ENCODE assay signal across 11 cellular contexts in genomic region chr14:91245029-91245428, GRCh38. TPM values are rescaled to one million over a fixed set of nuclear protein-coding genes. Genes with fewer than 3 reads are reported as not detected.
A peak's percentile ranks its signal among the peaks of the same experiment; 100 is the strongest.
DNase-seq lines count a peak whose midpoint lies in the region; ATAC-seq and TF ChIP-seq lines count a peak whose summit lies in the region.
"Had no signal": no experiment of that assay in that cellular context is flagged by ENCODE, and none has a peak within 500 bp of the region (broad histone marks: within the 10 kb centered on the region; RNA-seq: fewer than 3 reads in every experiment).

No MANE protein-coding gene starts in this region.

- peak overlapping the region; percentile 93 for H3K27ac Mint-ChIP-seq in stimulated activated effector memory CD8-positive, alpha-beta T cell treated with anti-CD3 and anti-CD28 coated beads, Interleukin-12 subunit alpha, Interleukin-12 subunit beta, amount 100 ng/mL, for 72 hours
- no peak overlapping the region for H3K27ac Mint-ChIP-seq in glutamatergic neuron (ENCODE audit: unreplicated experiment)

- H3K4me2 ChIP-seq in OCI-LY1 (ENCODE audit: low read length), result peak overlapping the region; percentile 58; the same call in 1 of the 2 replicates

- H3K4me3 Mint-ChIP-seq in stimulated activated effector memory CD8-positive, alpha-beta T cell treated with anti-CD3 and anti-CD28 coated beads, Interleukin-12 subunit alpha, Interleukin-12 subunit beta, amount 100 ng/mL, for 72 hours, result peak overlapping the region; percentile 85
- H3K4me3 Mint-ChIP-seq in glutamatergic neuron (ENCODE audit: unreplicated experiment), result no peak overlapping the region

- peaks cover 98% of the 10 kb centered on the region for H3K36me3 Mint-ChIP-seq in stimulated activated effector memory CD8-positive, alpha-beta T cell treated with anti-CD3 and anti-CD28 coated beads, Interleukin-12 subunit alpha, Interleukin-12 subunit beta, amount 100 ng/mL, for 72 hours
- H3K36me3 Mint-ChIP-seq in glutamatergic neuron (ENCODE audit: unreplicated experiment), result peaks cover 5% of the 10 kb centered on the region

- no peak overlapping the region; the same call in 1 of the 2 replicates for H3K9ac ChIP-seq in OCI-LY1 (ENCODE audit: low read length)

- H3K9me3 Mint-ChIP-seq in stimulated activated effector memory CD8-positive, alpha-beta T cell treated with anti-CD3 and anti-CD28 coated beads, Interleukin-12 subunit alpha, Interleukin-12 subunit beta, amount 100 ng/mL, for 72 hours, result peaks cover 4% of the 10 kb centered on the region
- H3K9me3 Mint-ChIP-seq in glutamatergic neuron (ENCODE audit: unreplicated experiment), result no peaks in the 10 kb centered on the region

- H3F3A ChIP-seq in OCI-LY1 (ENCODE audit: insufficient read depth, low read length), result no peaks in the 10 kb centered on the region

- no peaks in the 10 kb centered on the region for H3K27me3 ChIP-seq in OCI-LY1 (ENCODE audit: insufficient read depth, low read length)

- no peak overlapping the region for H3K4me3 ChIP-seq in OCI-LY1 (ENCODE audit: low read depth, low read length, poor library complexity, severe bottlenecking)

- H4K20me1 ChIP-seq in OCI-LY1 (ENCODE audit: insufficient read depth, low read length), result no peaks in the 10 kb centered on the region

- H3K9me3 ChIP-seq in OCI-LY1 (ENCODE audit: low read length), result no peaks in the 10 kb centered on the region

- no peak overlapping the region for H2AFZ ChIP-seq in OCI-LY1 (ENCODE audit: low read length)

- ATAC-seq in esophagus mucosa, result peak; percentile 36
- ATAC-seq in stimulated activated effector memory CD8-positive, alpha-beta T cell treated with anti-CD3 and anti-CD28 coated beads, Interleukin-12 subunit alpha, Interleukin-12 subunit beta, amount 100 ng/mL, for 72 hours, result peak; percentile 22
- ATAC-seq in HG03565 (IDR thresholded peaks at IDR 0.05; ENCODE audit: unreplicated experiment), result no peak

- TF ChIP-seq CTCF in OCI-LY1 (IDR thresholded peaks at IDR 0.05; ENCODE audit: low read length), result no peak
- TF ChIP-seq CTCF in glutamatergic neuron (IDR thresholded peaks at IDR 0.05; ENCODE audit: partially characterized antibody, unreplicated experiment), result no peak

- H3K36me3 ChIP-seq in OCI-LY1 (ENCODE audit: insufficient read depth, low read length), result no peaks in the 10 kb centered on the region

- H3K27ac ChIP-seq in OCI-LY1 (ENCODE audit: low read depth, low read length, poor library complexity, severe bottlenecking), result peak overlapping the region; percentile 71
- H3K27ac ChIP-seq in substantia nigra (ENCODE audit: low read depth, low read length, poor library complexity, severe bottlenecking), result no peak overlapping the region

- H3K4me1 Mint-ChIP-seq in stimulated activated effector memory CD8-positive, alpha-beta T cell treated with anti-CD3 and anti-CD28 coated beads, Interleukin-12 subunit alpha, Interleukin-12 subunit beta, amount 100 ng/mL, for 72 hours, result peaks cover 73% of the 10 kb centered on the region
- peaks cover 3% of the 10 kb centered on the region for H3K4me1 Mint-ChIP-seq in glutamatergic neuron (ENCODE audit: low read depth, unreplicated experiment)

- no peaks in the 10 kb centered on the region for H3K79me2 ChIP-seq in OCI-LY1 (ENCODE audit: insufficient read depth, low read length)

- no peaks in the 10 kb centered on the region for H3K9me2 ChIP-seq in OCI-LY1 (ENCODE audit: low read depth, low read length)

- DNase-seq in activated T-cell treated with anti-CD3 and anti-CD28 coated beads for 48 hours (ENCODE audit: low read depth), result peak; percentile 60
- DNase-seq in stimulated activated effector memory CD8-positive, alpha-beta T cell treated with anti-CD3 and anti-CD28 coated beads, Interleukin-12 subunit alpha, Interleukin-12 subunit beta, amount 100 ng/mL, for 72 hours (ENCODE audit: low spot score in 2 of 2), result peak in 1 of 2 donors; percentile 79
- DNase-seq in glutamatergic neuron, result no peak
- DNase-seq in substantia nigra (lab: John Stamatoyannopoulos, UW), result no peak
- DNase-seq in NCI-H748 treated with DMSO at 0.1 percent for 48 hours (lab: John Stamatoyannopoulos, UW), result no peak
- DNase-seq: cortex of kidney, NCI-H1048 had no signal

- H3K27me3 Mint-ChIP-seq in glutamatergic neuron (ENCODE audit: unreplicated experiment), result peaks cover 4% of the 10 kb centered on the region

- H3K4me1 ChIP-seq in OCI-LY1 (ENCODE audit: insufficient read depth, low read length, severe bottlenecking), result peaks cover 68% of the 10 kb centered on the region

RNA-seq across cellular contexts. Expression of gene GPR68, which starts 0.5 kb away (rescaled TPM):
- total RNA-seq in esophagus mucosa (11.6 TPM), glutamatergic neuron (ENCODE audit: unreplicated experiment) (not detected)
- total RNA-seq: SK-MEL-5 had no signal

Comparison
In these comparisons a context has a peak if more than half of its experiments do, and no peak if none do; other contexts are left out.
1. RNA of gene GPR68, which starts 0.5 kb away (total RNA-seq): 11.6 TPM in esophagus mucosa (single experiment); not detected in glutamatergic neuron (single experiment); every median in the first group is over 10 times any median in the second.